9 cellular contexts compared by ENCODE assay signal in genomic region chr7:117715784-117716445, GRCh38.
A peak's percentile ranks its signal among the peaks of the same experiment; 100 is the strongest.
DNase-seq lines count a peak whose midpoint lies in the region; ATAC-seq and TF ChIP-seq lines count a peak whose summit lies in the region.
"Had no signal": no experiment of that assay in that cellular context is flagged by ENCODE, and none has a peak within 500 bp of the region (broad histone marks: within the 10 kb centered on the region; RNA-seq: fewer than 3 reads in every experiment).

No MANE protein-coding gene starts in this region.

- H3K9me3 Mint-ChIP-seq in nephron progenitor cell = no peaks in the 10 kb centered on the region
- H3K9me3 Mint-ChIP-seq: CD4-positive, CD25-positive, alpha-beta regulatory T cell had no signal

- CTCF ChIA-PET in PC-3 (lab: Charles Lee) = interaction anchor here (0.5 to 1.1 kb wide), 4 partner anchors 43 to 1030 kb away, joined by 3 to 12 read pairs (median 5); no protein-coding TSS in a partner anchor

- ATAC-seq in GM21723 (IDR thresholded peaks at IDR 0.05; ENCODE audit: unreplicated experiment) (peak; percentile 89), PC-3 (peak; percentile 81)

- H3K9ac ChIP-seq in PC-3 (ENCODE audit: low read length) = no peak overlapping the region

- no peaks in the 10 kb centered on the region for H4K20me1 ChIP-seq in PC-3 (ENCODE audit: low read length)

- H2AFZ ChIP-seq in PC-3 (ENCODE audit: low read length) = no peak overlapping the region

- H3K4me2 ChIP-seq in PC-3 (ENCODE audit: low read length) = no peak overlapping the region

- no peak overlapping the region for H3K4me3 Mint-ChIP-seq in nephron progenitor cell
- H3K4me3 Mint-ChIP-seq: CD4-positive, CD25-positive, alpha-beta regulatory T cell had no signal

- H3K9me2 ChIP-seq in PC-3 (replicated peaks; ENCODE audit: low read length) = no peaks in the 10 kb centered on the region

- intact Hi-C loops in PC-3 (cut with micrococcal nuclease) = loop anchor here (1.0 kb wide), 2 partner anchors 257 to 317 kb away; no protein-coding TSS in a partner anchor

- no peaks in the 10 kb centered on the region for H3K9me3 ChIP-seq in PC-3 (ENCODE audit: low read length)

- TF ChIP-seq CTCF in PC-3 (conservative IDR thresholded peaks at IDR 0.05; ENCODE audit: low read depth, low read length) (peak; percentile 73), epithelial cell of proximal tubule (conservative IDR thresholded peaks at IDR 0.05; ENCODE audit: low read depth, low read length) (peak; percentile 79), nephron progenitor cell (IDR thresholded peaks at IDR 0.05) (peak; percentile 46)

- H3K27me3 ChIP-seq in PC-3 (ENCODE audit: low read length) = 0 out of 2 replicates have a peak, but pooled peaks cover 3% of the 10 kb centered on the region

- no peak overlapping the region for H3K27ac Mint-ChIP-seq in nephron progenitor cell
- H3K27ac Mint-ChIP-seq: CD4-positive, CD25-positive, alpha-beta regulatory T cell had no signal

- peaks cover 18% of the 10 kb centered on the region for H3K4me1 Mint-ChIP-seq in nephron progenitor cell
- H3K4me1 Mint-ChIP-seq: CD4-positive, CD25-positive, alpha-beta regulatory T cell had no signal

- no peaks in the 10 kb centered on the region for H3K79me2 ChIP-seq in PC-3 (ENCODE audit: low read length)

- H3K27ac ChIP-seq in PC-3 (ENCODE audit: low read length) = no peak overlapping the region

- DNase-seq in NCI-H446 (lab: John Stamatoyannopoulos, UW) = peak; percentile 27 to 32
- DNase-seq in NCI-H446 treated with DMSO at 0.1 percent for 48 hours (lab: John Stamatoyannopoulos, UW) = no peak
- DNase-seq in HuH-7.5 (ENCODE audit: low spot score) = peak; percentile 43
- peak; percentile 72 for DNase-seq in PC-3
- no peak for DNase-seq in epithelial cell of proximal tubule (ENCODE audit: low read depth)
- peak; percentile 22 for DNase-seq in nephron progenitor cell
- no peak for DNase-seq in stimulated activated CD8-positive, alpha-beta memory T cell treated with anti-CD3 and anti-CD28 coated beads, Interleukin-4, amount 100 ng/mL, for 48 hours

- H3F3A ChIP-seq in PC-3 (ENCODE audit: low read length, unreplicated experiment) = no peaks in the 10 kb centered on the region

- no TSS peak for BruUV-seq in PC-3 (replicated peaks; lab: Mats Ljungman, UMichigan)

- H3K4me3 ChIP-seq in PC-3 (ENCODE audit: low read length) = no peak overlapping the region
- H3K4me3 ChIP-seq in epithelial cell of proximal tubule (ENCODE audit: low read depth, low read length) = no peak overlapping the region

- no peaks in the 10 kb centered on the region for H3K27me3 Mint-ChIP-seq in nephron progenitor cell (ENCODE audit: low read depth, poor library complexity)
- H3K27me3 Mint-ChIP-seq: CD4-positive, CD25-positive, alpha-beta regulatory T cell had no signal

- H3K4me1 ChIP-seq in PC-3 (ENCODE audit: insufficient read depth, low read length) = no peaks in the 10 kb centered on the region

- H3K36me3 Mint-ChIP-seq in nephron progenitor cell (ENCODE audit: low read depth) = peaks cover 84% of the 10 kb centered on the region
- H3K36me3 Mint-ChIP-seq: CD4-positive, CD25-positive, alpha-beta regulatory T cell had no signal

- POLR2A ChIA-PET in PC-3 (lab: Charles Lee; ENCODE audit: unreplicated experiment) = no interaction called here

- no peaks in the 10 kb centered on the region for H3K36me3 ChIP-seq in PC-3 (ENCODE audit: low read depth, low read length)

Comparison
In these comparisons a context has a peak if more than half of its experiments do, and no peak if none do; other contexts are left out.
1. DNase-seq: peak in NCI-H446 (2 of 2), HuH-7.5 (single experiment), PC-3 (single experiment) and nephron progenitor cell (single experiment); none in NCI-H446 treated with DMSO at 0.1 percent for 48 hours (single experiment), epithelial cell of proximal tubule (single experiment) and stimulated activated CD8-positive, alpha-beta memory T cell treated with anti-CD3 and anti-CD28 coated beads, Interleukin-4, amount 100 ng/mL, for 48 hours (single experiment).
2. Peak in every context shown above with its lines, with median percentiles within 50 percentile points of each other: CTCF ChIP-seq.